In the genomic region with DNA sequence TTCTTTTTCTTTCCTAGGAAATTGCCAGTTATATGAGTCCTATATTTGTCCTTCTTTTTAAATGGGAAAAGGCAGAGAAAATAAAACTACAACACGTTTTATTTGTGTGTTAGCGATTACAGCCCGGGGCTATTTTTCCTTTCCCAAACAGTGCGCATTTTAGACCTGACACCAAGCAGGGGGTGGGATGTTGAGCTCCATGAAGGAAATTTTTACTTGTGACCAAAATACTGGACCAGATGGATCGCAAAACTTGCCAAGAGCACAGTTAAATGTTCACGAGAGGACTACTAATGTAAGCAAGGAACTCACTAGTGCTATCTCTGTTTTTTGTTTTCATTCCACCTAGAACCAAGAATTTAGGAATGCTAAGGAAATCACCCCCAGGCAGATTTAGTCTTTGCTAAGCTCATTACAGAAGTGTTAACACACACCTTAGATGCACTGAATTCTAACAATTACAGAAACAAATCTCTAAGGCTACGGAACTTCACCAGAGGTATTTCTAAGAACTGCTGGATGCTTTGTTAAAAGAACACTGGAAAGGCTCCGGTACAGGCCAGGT, we compare ENCODE assay signal across 15 cellular contexts.
DNase-seq lines count a peak whose midpoint lies in the region; TF ChIP-seq lines count a peak whose summit lies in the region.
"Had no signal": no experiment of that assay in that cellular context is flagged by ENCODE, and none has a peak within 500 bp of the region (broad histone marks: within the 10 kb centered on the region; RNA-seq: fewer than 3 reads in every experiment).

No MANE protein-coding gene starts in this region.

- TF ChIP-seq POLR2A in ovary (IDR thresholded peaks at IDR 0.05) (no peak), vagina (IDR thresholded peaks at IDR 0.05) (no peak)

- H3K4me3 ChIP-seq in mammary epithelial cell (replicated peaks in 1 of 3; ENCODE audit: insufficient read depth in 1 of 3, low read depth in 2 of 3, low read length in 3 of 3) = no peak overlapping the region
- H3K4me3 ChIP-seq in colonic mucosa = no peak overlapping the region
- H3K4me3 ChIP-seq in ovary = peak overlapping the region; percentile 5
- H3K4me3 ChIP-seq in vagina = peak overlapping the region in 1 of 2 donors; percentile 25
- H3K4me3 ChIP-seq: right lobe of liver had no signal

- H3K9ac ChIP-seq in mammary epithelial cell (ENCODE audit: insufficient read depth, low read length) (no peak overlapping the region), colonic mucosa (ENCODE audit: low read depth in 2 of 2, low read length in 2 of 2) (no peak overlapping the region)

- peaks cover 3% of the 10 kb centered on the region for H3K79me2 ChIP-seq in mammary epithelial cell (ENCODE audit: insufficient read depth, low read length)

- dilution Hi-C loops in mammary epithelial cell (cut with HindIII; ENCODE audit: low sequenced_read_pairs) = no loop called here

- BruUV-seq in mammary epithelial cell (replicated peaks; lab: Mats Ljungman, UMichigan) = no TSS peak

- 76% methylated on average over 8 of the region's 8 CpGs for WGBS in mammary epithelial cell (ENCODE audit: low coverage, missing lambda C conversion rate)
- 12 to 25% (median 19%) methylated on average over 8 of the region's 8 CpGs for WGBS in ovary, 3 donors

- CTCF ChIA-PET in mammary epithelial cell (lab: Charles Lee; ENCODE audit: low non-redundant PET) = interaction anchor here (0.6 kb wide), 1 partner anchor 32 kb away, joined by 4 read pairs; no protein-coding TSS in a partner anchor

- H3K27ac ChIP-seq in mammary epithelial cell (ENCODE audit: insufficient read depth, low read depth, low read length) (no peak overlapping the region), colonic mucosa (peak overlapping the region; percentile 1), ovary (peak overlapping the region; percentile 46 to 81), vagina (peak overlapping the region; percentile 59)
- H3K27ac ChIP-seq: right lobe of liver had no signal

- H3K27me3 ChIP-seq in mammary epithelial cell (ENCODE audit: insufficient read depth, low read length) (no peaks in the 10 kb centered on the region), colonic mucosa (no peaks in the 10 kb centered on the region), ovary (no peaks in the 10 kb centered on the region), vagina (no peaks in the 10 kb centered on the region)
- H3K27me3 ChIP-seq: right lobe of liver had no signal

- H3K4me1 ChIP-seq in mammary epithelial cell (ENCODE audit: insufficient read depth, low read length) = peaks cover 12% of the 10 kb centered on the region
- no peaks in the 10 kb centered on the region for H3K4me1 ChIP-seq in colonic mucosa
- H3K4me1 ChIP-seq in ovary (ENCODE audit: insufficient read depth) = peaks cover 17% of the 10 kb centered on the region
- peaks cover 57% of the 10 kb centered on the region for H3K4me1 ChIP-seq in vagina

- H3K9me3 ChIP-seq in mammary epithelial cell (replicated peaks; ENCODE audit: insufficient read depth, low read length) (no peaks in the 10 kb centered on the region), colonic mucosa (no peaks in the 10 kb centered on the region), ovary (no peaks in the 10 kb centered on the region), vagina (no peaks in the 10 kb centered on the region)
- H3K9me3 ChIP-seq: right lobe of liver had no signal

- H3K36me3 ChIP-seq in mammary epithelial cell (ENCODE audit: insufficient read depth, low read length) (no peaks in the 10 kb centered on the region), colonic mucosa (no peaks in the 10 kb centered on the region), ovary (no peaks in the 10 kb centered on the region), vagina (no peaks in the 10 kb centered on the region)
- H3K36me3 ChIP-seq: right lobe of liver had no signal

- no peaks in the 10 kb centered on the region for H4K20me1 ChIP-seq in mammary epithelial cell (ENCODE audit: insufficient read depth, low read length)

- TF ChIP-seq CTCF in mammary epithelial cell (conservative IDR thresholded peaks at IDR 0.05 in 1 of 2, IDR thresholded peaks at IDR 0.05 in 1 of 2; ENCODE audit: extremely low read depth in 1 of 2, insufficient read depth in 1 of 2, low read depth in 1 of 2, low read length in 2 of 2) = no peak
- TF ChIP-seq CTCF in colonic mucosa (IDR thresholded peaks at IDR 0.05) = no peak
- TF ChIP-seq CTCF in ovary (IDR thresholded peaks at IDR 0.05) = no peak
- no peak for TF ChIP-seq CTCF in vagina (IDR thresholded peaks at IDR 0.05)

- TF ChIP-seq EP300 in ovary (IDR thresholded peaks at IDR 0.05) = no peak

- no peak overlapping the region for H2AFZ ChIP-seq in mammary epithelial cell (ENCODE audit: low read depth, low read length)

- DNase-seq in T47D (ENCODE audit: low read depth in 1 of 2, low spot score in 1 of 2) = peak; percentile 17 to 53
- no peak for DNase-seq in mammary epithelial cell
- DNase-seq in colonic mucosa = no peak
- DNase-seq in ovary = peak in 1 of 5 donors; percentile 32
- DNase-seq in vagina (ENCODE audit: extremely low spot score in 2 of 2) = no peak
- no peak for DNase-seq in SW480 (ENCODE audit: low spot score)
- no peak for DNase-seq in occipital lobe (lab: John Stamatoyannopoulos, UW)
- DNase-seq in iPS-NIHi11 (ENCODE audit: low spot score) = no peak
- DNase-seq: activated CD4-positive, alpha-beta T cell treated with anti-CD3 and anti-CD28 coated beads, Interleukin-2, amount 10 ng/mL, durations not matched to agents 7 days and 5 days; activated naive CD4-positive, alpha-beta T cell treated with Interleukin-2 at 50 U/mL for 16 hours; cortex of kidney; DMS53; immature natural killer cell; NCI-H146; right lobe of liver had no signal

- in situ Hi-C loops in T47D (cut with HindIII; ENCODE audit: low pct_unique_long_range_greater_than_20kb, low sequenced_read_pairs) = no loop called here
- in situ Hi-C loops in mammary epithelial cell (cut with MboI; ENCODE audit: low sequenced_read_pairs in 2 of 2) = no loop called here

- intact Hi-C loops in mammary epithelial cell (cut with micrococcal nuclease) (no loop called here), colonic mucosa (cut with DNase I) (no loop called here), ovary (cut with DNase I) (no loop called here), vagina (cut with DNase I) (no loop called here)

- H3K4me2 ChIP-seq in mammary epithelial cell (ENCODE audit: insufficient read depth, low read depth, low read length) = no peak overlapping the region

Comparison
In these comparisons a context has a peak if more than half of its experiments do, and no peak if none do; other contexts are left out.
1. DNase-seq: peak in T47D (2 of 2); none in mammary epithelial cell (single experiment), colonic mucosa (single experiment), vagina (0 of 2), SW480 (single experiment), occipital lobe (single experiment) and iPS-NIHi11 (single experiment).